In genomic region chr14:39251547-39251946, GRCh38 we compare ENCODE assay signal across 33 cellular contexts.
"Had no signal": no experiment of that assay in that cellular context is flagged by ENCODE, and none has a peak within 500 bp of the region (broad histone marks: within the 10 kb centered on the region; RNA-seq: fewer than 3 reads in every experiment).

No MANE protein-coding gene starts in this region.

- ATAC-seq: activated CD8-positive, alpha-beta T cell treated with anti-CD3 and anti-CD28 coated beads for 36 hours; activated naive CD4-positive, alpha-beta T cell treated with anti-CD3 and anti-CD28 coated beads, Interleukin-2, amount 50 U/mL, for 72 hours; activated T-cell treated with anti-CD3 and anti-CD28 coated beads, Interleukin-2, amount 50 U/mL, for 4 hours; activated T-cell treated with anti-CD3 and anti-CD28 coated beads, Interleukin-2, amount 50 U/mL, for 72 hours; activated T-helper 17 cell treated with anti-CD3 and anti-CD28 coated beads, Interleukin-2, amount 50 U/mL, for 72 hours; body of pancreas had no signal

- H3K4me3 ChIP-seq: adrenal gland, body of pancreas, breast epithelium had no signal

- H3K27ac ChIP-seq: adrenal gland, body of pancreas, brain microvascular endothelial cell, breast epithelium, VCaP had no signal

- H3K4me1 ChIP-seq: adrenal gland, body of pancreas, breast epithelium had no signal

- H3K9me3 ChIP-seq: adrenal gland, body of pancreas, breast epithelium had no signal

- H3K36me3 ChIP-seq: adrenal gland, brain microvascular endothelial cell, breast epithelium had no signal

- DNase-seq: activated B cell treated with CpG ODN at 0.5 μM for 24 hours; activated CD4-positive, alpha-beta memory T cell treated with anti-CD3 and anti-CD28 coated beads for 36 hours; activated CD4-positive, alpha-beta T cell treated with anti-CD3 and anti-CD28 coated beads for 4 hours; activated CD4-positive, alpha-beta T cell treated with anti-CD3 and anti-CD28 coated beads, Interleukin-2, amount 10 ng/mL, durations not matched to agents 24 days and 14 days; activated CD4-positive, alpha-beta T cell treated with anti-CD3 and anti-CD28 coated beads, Interleukin-2, amount 50 U/mL, for 1 hour; activated CD4-positive, alpha-beta T cell treated with anti-CD3 and anti-CD28 coated beads, Interleukin-2, amount 50 U/mL, for 4 hours; activated CD4-positive, CD25-positive, alpha-beta regulatory T cell treated with anti-CD3 and anti-CD28 coated beads, Interleukin-2, amount 50 U/mL, for 72 hours; activated CD8-positive, alpha-beta memory T cell treated with anti-CD3 and anti-CD28 coated beads, Interleukin-2, amount 50 U/mL, for 4 hours; activated CD8-positive, alpha-beta T cell treated with anti-CD3 and anti-CD28 coated beads for 36 hours; activated effector memory CD4-positive, alpha-beta T cell treated with anti-CD3 and anti-CD28 coated beads, Interleukin-2, amount 50 U/mL, for 16 hours; activated gamma-delta T cell treated with Interleukin-2 at 50 U/mL for 16 hours; activated naive CD4-positive, alpha-beta T cell; activated naive CD4-positive, alpha-beta T cell treated with anti-CD3 and anti-CD28 coated beads for 36 hours; activated naive CD4-positive, alpha-beta T cell treated with anti-CD3 and anti-CD28 coated beads, Interleukin-2, amount 50 U/mL, for 16 hours; activated naive CD8-positive, alpha-beta T cell treated with anti-CD3 and anti-CD28 coated beads for 36 hours; activated T-cell treated with anti-CD3 and anti-CD28 coated beads for 4 hours; activated T-cell treated with anti-CD3 and anti-CD28 coated beads, Interleukin-2, amount 50 U/mL, for 1 hour; activated T-cell treated with anti-CD3 and anti-CD28 coated beads, Interleukin-2, amount 50 U/mL, for 4 hours; activated T-cell treated with anti-CD3 and anti-CD28 coated beads, Interleukin-2, amount 50 U/mL, for 72 hours; adrenal gland; amniotic stem cell; aorta; body of pancreas; brain microvascular endothelial cell; central memory CD4-positive, alpha-beta T cell; T-helper 1 cell; T-helper 2 cell; T-helper 9 cell had no signal

- FAIRE-seq: astrocyte had no signal

- H3K27me3 ChIP-seq: adrenal gland, body of pancreas, brain microvascular endothelial cell, breast epithelium had no signal
